Comparison of ENCODE assay signal across 7 cellular contexts in genomic region chr9:38540535-38540934, GRCh38.
DNase-seq lines count a peak whose midpoint lies in the region; ATAC-seq and TF ChIP-seq lines count a peak whose summit lies in the region.
"Not testable (repeated sequence)": the region's sequence is repeated elsewhere in the genome, so short reads cannot be mapped to it uniquely, and the experiment has no call there.

No MANE protein-coding gene starts in this region.

- not testable (repeated sequence) for H4K91ac ChIP-seq in IMR-90 (ENCODE audit: insufficient read depth, low read depth, low read length)

- H3K36me3 Mint-ChIP-seq in endothelial cell (ENCODE audit: low read depth, unreplicated experiment) = not testable (repeated sequence)

- not testable (repeated sequence) for H3K14ac ChIP-seq in IMR-90 (replicated peaks; ENCODE audit: low read depth, low read length)

- dilution Hi-C loops in IMR-90 (cut with HindIII; ENCODE audit: low sequenced_read_pairs, unreplicated experiment) = not testable (repeated sequence)

- H3K9me1 ChIP-seq in IMR-90 (ENCODE audit: insufficient read depth, low read length) = not testable (repeated sequence)

- POLR2A ChIA-PET in IMR-90 (lab: Charles Lee; ENCODE audit: unreplicated experiment) = not testable (repeated sequence)

- not testable (repeated sequence) for H3K4me2 ChIP-seq in IMR-90 (ENCODE audit: low read depth, low read length)

- intact Hi-C loops in IMR-90 (cut with micrococcal nuclease); Right ventricle myocardium inferior (cut with DNase I); left ventricle myocardium inferior (cut with micrococcal nuclease); testis (cut with DNase I; ENCODE audit: low total_unique reads): not testable (repeated sequence)

- H3K36me3 ChIP-seq in IMR-90 (ENCODE audit: control insufficient read depth, insufficient read depth, low read length); left ventricle myocardium inferior; testis (ENCODE audit: low read depth, missing control alignments): not testable (repeated sequence)

- not testable (repeated sequence) for H3K4ac ChIP-seq in IMR-90 (ENCODE audit: low read depth, low read length)

- not testable (repeated sequence) for H2BK20ac ChIP-seq in IMR-90 (ENCODE audit: low read depth, low read length)

- CTCF ChIA-PET in IMR-90 (lab: Yijun Ruan, JAX) = interaction anchor here (0.6 kb wide), 1 partner anchor 35 kb away, joined by 4 read pairs; no protein-coding TSS in a partner anchor

- no CpG with 5 or more reads among the region's 5 CpGs for WGBS in IMR-90 (ENCODE audit: extremely low coverage in 2 of 2, insufficient read length in 1 of 2), 2 experiments
- 31 to 41% methylated on average over 4 to 5 of the region's 5 CpGs for WGBS in testis, 2 donors

- H3K23ac ChIP-seq in IMR-90 (ENCODE audit: low read depth, low read length) = not testable (repeated sequence)

- not testable (repeated sequence) for H3K9me3 Mint-ChIP-seq in endothelial cell (ENCODE audit: unreplicated experiment)

- not testable (repeated sequence) for H3K4me1 Mint-ChIP-seq in endothelial cell (ENCODE audit: unreplicated experiment)

- not testable (repeated sequence) for H3K56ac ChIP-seq in IMR-90 (ENCODE audit: extremely low read depth, insufficient read depth, low read length)

- H3K9ac ChIP-seq in IMR-90 (ENCODE audit: low read depth, low read length) = not testable (repeated sequence)

- not testable (repeated sequence) for H2AK9ac ChIP-seq in IMR-90 (replicated peaks; ENCODE audit: low read depth, low read length, poor library complexity)

- H3K4me3 ChIP-seq in IMR-90 (ENCODE audit: insufficient read depth, low read depth, low read length); left ventricle myocardium inferior; testis: not testable (repeated sequence)

- H3K27ac Mint-ChIP-seq in endothelial cell (ENCODE audit: unreplicated experiment) = peak overlapping the region; percentile 8

- H2BK15ac ChIP-seq in IMR-90 (ENCODE audit: low read depth, low read length) = not testable (repeated sequence)

- ATAC-seq in IMR-90 (ENCODE audit: low read depth) = not testable (repeated sequence)
- ATAC-seq in Right ventricle myocardium inferior = peak; percentile 89

- DNase-seq in IMR-90 (peak; percentile 51), amniotic epithelial cell (ENCODE audit: low read depth) (peak; percentile 93), left ventricle myocardium inferior (peak; percentile 54), left kidney (ENCODE audit: low read depth, low spot score) (peak; percentile 39), testis (peak; percentile 98)
- not testable (repeated sequence) for DNase-seq in endothelial cell (ENCODE audit: low spot score); Right ventricle myocardium inferior (ENCODE audit: missing footprints)

- not testable (repeated sequence) for H2BK120ac ChIP-seq in IMR-90 (ENCODE audit: low read depth, low read length)

- H4K8ac ChIP-seq in IMR-90 (ENCODE audit: low read depth in 2 of 2, low read length in 2 of 2) = not testable (repeated sequence)

- not testable (repeated sequence) for H3K4me1 ChIP-seq in IMR-90 (ENCODE audit: control insufficient read depth, insufficient read depth, low read length); left ventricle myocardium inferior; testis

- not testable (repeated sequence) for H2AFZ ChIP-seq in IMR-90 (replicated peaks; ENCODE audit: low read length, poor library complexity)

- not testable (repeated sequence) for H4K20me1 ChIP-seq in IMR-90 (ENCODE audit: insufficient read depth, low read length)

- H3K27me3 ChIP-seq in IMR-90 (ENCODE audit: control insufficient read depth, insufficient read depth, low read length); left ventricle myocardium inferior (ENCODE audit: low read depth); testis: not testable (repeated sequence)

- not testable (repeated sequence) for H3K9me3 ChIP-seq in IMR-90 (ENCODE audit: control insufficient read depth, insufficient read depth, low read length); left ventricle myocardium inferior (replicated peaks); testis

- H4K5ac ChIP-seq in IMR-90 (ENCODE audit: low read depth, low read length) = not testable (repeated sequence)

- TF ChIP-seq POLR2A in IMR-90 (IDR thresholded peaks at IDR 0.05; ENCODE audit: low read depth, low read length); testis (IDR thresholded peaks at IDR 0.05): not testable (repeated sequence)

- H2AK5ac ChIP-seq in IMR-90 (ENCODE audit: low read depth, low read length) = not testable (repeated sequence)

- H3K4me3 Mint-ChIP-seq in endothelial cell (ENCODE audit: unreplicated experiment) = not testable (repeated sequence)

- BruUV-seq in IMR-90 (replicated peaks; lab: Mats Ljungman, UMichigan) = not testable (repeated sequence)

- TF ChIP-seq RAD21 in IMR-90 (IDR thresholded peaks at IDR 0.05; ENCODE audit: low read length) = not testable (repeated sequence)

- TF ChIP-seq CTCF in IMR-90 (conservative IDR thresholded peaks at IDR 0.05; ENCODE audit: low read depth, low read length); endothelial cell (IDR thresholded peaks at IDR 0.05; ENCODE audit: unreplicated experiment); left ventricle myocardium inferior (IDR thresholded peaks at IDR 0.05; ENCODE audit: borderline replicate concordance); testis (IDR thresholded peaks at IDR 0.05): not testable (repeated sequence)

- in situ Hi-C loops in IMR-90 (cut with MboI; ENCODE audit: low sequenced_read_pairs) = not testable (repeated sequence)

- not testable (repeated sequence) for H3K18ac ChIP-seq in IMR-90 (ENCODE audit: low read depth, low read length)

- not testable (repeated sequence) for H3K79me1 ChIP-seq in IMR-90 (ENCODE audit: low read depth in 1 of 2, low read length in 2 of 2)

- not testable (repeated sequence) for H3K27ac ChIP-seq in IMR-90 (ENCODE audit: insufficient read depth, low read length); left ventricle myocardium inferior (replicated peaks); testis

- not testable (repeated sequence) for H2BK5ac ChIP-seq in IMR-90 (ENCODE audit: low read depth, low read length, poor library complexity, severe bottlenecking)

- not testable (repeated sequence) for H3K27me3 Mint-ChIP-seq in endothelial cell (ENCODE audit: unreplicated experiment)
